ENCODE assay signal across 28 cellular contexts in genomic region chr6:123850555-123850954, GRCh38. TPM values are rescaled to one million over a fixed set of nuclear protein-coding genes. Genes with fewer than 3 reads are reported as not detected.
DNase-seq lines count a peak whose midpoint lies in the region; ATAC-seq, FAIRE-seq and TF ChIP-seq lines count a peak whose summit lies in the region.
"Had no signal": no experiment of that assay in that cellular context is flagged by ENCODE, and none has a peak within 500 bp of the region (broad histone marks: within the 10 kb centered on the region; RNA-seq: fewer than 3 reads in every experiment).

No MANE protein-coding gene starts in this region.

- H2BK120ac ChIP-seq in IMR-90 (ENCODE audit: low read depth, low read length), result no peak overlapping the region

- CTCF ChIA-PET in HepG2 (lab: Yijun Ruan, JAX; ENCODE audit: low intra/inter-chr PET ratio, low total read pairs), result no interaction called here
- CTCF ChIA-PET in IMR-90 (lab: Yijun Ruan, JAX), result no interaction called here
- CTCF ChIA-PET in SK-N-SH (lab: Yijun Ruan, JAX), result no interaction called here

- TF ChIP-seq RAD21 in HepG2 (CRISPR knock-in tag; IDR thresholded peaks at IDR 0.05) (no peak), IMR-90 (IDR thresholded peaks at IDR 0.05; ENCODE audit: low read length) (no peak), SK-N-SH (IDR thresholded peaks at IDR 0.05; ENCODE audit: low read length) (no peak)

- no peaks in the 10 kb centered on the region for H3F3A ChIP-seq in SK-N-SH (replicated peaks; ENCODE audit: insufficient read depth)

- in situ Hi-C loops in HepG2 (cut with HindIII; ENCODE audit: extremely low pct_ligation_motif_present, low pct_unique_long_range_greater_than_20kb), result no loop called here
- in situ Hi-C loops in IMR-90 (cut with MboI; ENCODE audit: low sequenced_read_pairs), result no loop called here

- H3K79me2 ChIP-seq in HepG2 (ENCODE audit: insufficient read depth, low read length) (no peaks in the 10 kb centered on the region), SK-N-SH (ENCODE audit: insufficient read depth) (no peaks in the 10 kb centered on the region)

- H4K5ac ChIP-seq in IMR-90 (ENCODE audit: low read depth, low read length), result no peak overlapping the region

- H3K4me3 ChIP-seq in HepG2 (replicated peaks in 1 of 3; ENCODE audit: insufficient read depth in 1 of 3, low read depth in 2 of 3, low read length in 3 of 3) (no peak overlapping the region), right lobe of liver (no peak overlapping the region), IMR-90 (ENCODE audit: insufficient read depth, low read depth, low read length) (no peak overlapping the region), SK-N-SH (ENCODE audit: low read depth in 2 of 2, low read length in 1 of 2) (no peak overlapping the region)
- H3K4me3 ChIP-seq: BLaER1 had no signal

- dilution Hi-C loops in IMR-90 (cut with HindIII; ENCODE audit: low sequenced_read_pairs, unreplicated experiment), result no loop called here

- no peaks in the 10 kb centered on the region for H3K9me1 ChIP-seq in IMR-90 (ENCODE audit: insufficient read depth, low read length)

- BruUV-seq in HepG2 (replicated peaks; lab: Mats Ljungman, UMichigan) (no TSS peak), IMR-90 (replicated peaks; lab: Mats Ljungman, UMichigan) (no TSS peak)

- H3K9me2 ChIP-seq in SK-N-SH, result no peaks in the 10 kb centered on the region

- no peak overlapping the region for H2BK20ac ChIP-seq in IMR-90 (ENCODE audit: low read depth, low read length)

- H3K9me3 ChIP-seq in HepG2 (ENCODE audit: low read length), result no peaks in the 10 kb centered on the region
- H3K9me3 ChIP-seq in right lobe of liver, result no peaks in the 10 kb centered on the region
- no peaks in the 10 kb centered on the region for H3K9me3 ChIP-seq in IMR-90 (ENCODE audit: control insufficient read depth, insufficient read depth, low read length)
- no peaks in the 10 kb centered on the region for H3K9me3 ChIP-seq in SK-N-SH
- H3K9me3 ChIP-seq: BE2C, BLaER1 had no signal

- no peaks in the 10 kb centered on the region for H3K4me1 ChIP-seq in HepG2 (ENCODE audit: insufficient read depth, low read length)
- no peaks in the 10 kb centered on the region for H3K4me1 ChIP-seq in right lobe of liver
- H3K4me1 ChIP-seq in IMR-90 (ENCODE audit: control insufficient read depth, insufficient read depth, low read length), result no peaks in the 10 kb centered on the region
- H3K4me1 ChIP-seq in SK-N-SH (ENCODE audit: control insufficient read depth in 1 of 2, insufficient read depth in 2 of 2, low read depth in 1 of 2, low read length in 1 of 2), result no peaks in the 10 kb centered on the region
- H3K4me1 ChIP-seq: BE2C, BLaER1 had no signal

- H3K9ac ChIP-seq in HepG2 (ENCODE audit: insufficient read depth, low read depth, low read length) (no peak overlapping the region), IMR-90 (ENCODE audit: low read depth, low read length) (no peak overlapping the region), SK-N-SH (no peak overlapping the region)
- H3K9ac ChIP-seq: BLaER1 had no signal

- TF ChIP-seq POLR2A in HepG2 (IDR thresholded peaks at IDR 0.05; ENCODE audit: insufficient read depth in 1 of 2, low read depth in 2 of 2, low read length in 2 of 2), result no peak
- no peak for TF ChIP-seq POLR2A in right lobe of liver (IDR thresholded peaks at IDR 0.05)
- TF ChIP-seq POLR2A in IMR-90 (IDR thresholded peaks at IDR 0.05; ENCODE audit: low read depth, low read length), result no peak

- no peak overlapping the region for H2AK5ac ChIP-seq in IMR-90 (ENCODE audit: low read depth, low read length)

- H3K18ac ChIP-seq in IMR-90 (ENCODE audit: low read depth, low read length), result no peak overlapping the region

- no peak overlapping the region for H3K4ac ChIP-seq in IMR-90 (ENCODE audit: low read depth, low read length)

- ATAC-seq in HepG2 (no peak), right lobe of liver (no peak), IMR-90 (ENCODE audit: low read depth) (no peak), left ventricle myocardium superior (no peak)

- no peak overlapping the region for H4K91ac ChIP-seq in IMR-90 (ENCODE audit: insufficient read depth, low read depth, low read length)

- no peak for FAIRE-seq in HepG2 (lab: Jason Lieb, UNC)
- FAIRE-seq: GM12891, GM19239 had no signal

- H3K79me1 ChIP-seq in IMR-90 (ENCODE audit: low read depth in 1 of 2, low read length in 2 of 2), result no peaks in the 10 kb centered on the region

- POLR2A ChIA-PET in HepG2 (lab: Yijun Ruan, JAX), result no interaction called here
- POLR2A ChIA-PET in IMR-90 (lab: Charles Lee; ENCODE audit: unreplicated experiment), result no interaction called here
- POLR2A ChIA-PET in SK-N-SH (lab: Yijun Ruan, JAX), result no interaction called here

- no peak overlapping the region for H3K23ac ChIP-seq in IMR-90 (ENCODE audit: low read depth, low read length)

- no peak for TF ChIP-seq CTCF in HepG2 (CRISPR knock-in tag; IDR thresholded peaks at IDR 0.05)
- no peak for TF ChIP-seq CTCF in right lobe of liver (IDR thresholded peaks at IDR 0.05)
- TF ChIP-seq CTCF in IMR-90 (conservative IDR thresholded peaks at IDR 0.05; ENCODE audit: low read depth, low read length), result no peak
- TF ChIP-seq CTCF in SK-N-SH (IDR thresholded peaks at IDR 0.05), result no peak

- 57% methylated on average over 4 of the region's 4 CpGs for WGBS in HepG2 (ENCODE audit: low lambda C conversion rate)
- 71% methylated on average over 4 of the region's 4 CpGs for WGBS in right lobe of liver (ENCODE audit: insufficient coverage, low coverage, low lambda C conversion rate, missing lambda C conversion rate)
- no CpG with 5 or more reads among the region's 4 CpGs for WGBS in IMR-90 (ENCODE audit: extremely low coverage in 2 of 2, insufficient read length in 1 of 2), 2 experiments
- WGBS in SK-N-SH (ENCODE audit: low lambda C conversion rate), result 37% methylated on average over 4 of the region's 4 CpGs

- DNase-seq in HepG2 (ENCODE audit: low spot score), result no peak
- no peak for DNase-seq in right lobe of liver
- no peak for DNase-seq in IMR-90
- no peak for DNase-seq in left ventricle myocardium superior
- DNase-seq in SK-N-SH, result no peak
- DNase-seq: ACHN; BE2C; C1 segment of cervical spinal cord; CD4-positive, alpha-beta memory T cell; CD4-positive, CD25-positive, alpha-beta regulatory T cell; CD8-positive, alpha-beta memory T cell; COR-L47; DMS 273 treated with DMSO at 0.1 percent for 48 hours; DMS153; DMS53; DMS79; DND-41; EL; GF-D8 had no signal

- H3K36me3 ChIP-seq in HepG2 (replicated peaks in 1 of 2; ENCODE audit: control insufficient read depth in 1 of 2, insufficient read depth in 2 of 2, low read length in 2 of 2) (no peaks in the 10 kb centered on the region), right lobe of liver (no peaks in the 10 kb centered on the region), IMR-90 (ENCODE audit: control insufficient read depth, insufficient read depth, low read length) (no peaks in the 10 kb centered on the region), SK-N-SH (replicated peaks in 1 of 2; ENCODE audit: control insufficient read depth in 1 of 2, insufficient read depth in 2 of 2, low read length in 1 of 2) (no peaks in the 10 kb centered on the region)
- H3K36me3 ChIP-seq: BE2C, BLaER1 had no signal

- H3K14ac ChIP-seq in IMR-90 (replicated peaks; ENCODE audit: low read depth, low read length), result no peak overlapping the region

- H4K8ac ChIP-seq in IMR-90 (ENCODE audit: low read depth in 2 of 2, low read length in 2 of 2), result no peak overlapping the region

- no peak overlapping the region for H3K4me2 ChIP-seq in HepG2 (ENCODE audit: low read depth, low read length)
- no peak overlapping the region for H3K4me2 ChIP-seq in IMR-90 (ENCODE audit: low read depth, low read length)
- H3K4me2 ChIP-seq in SK-N-SH, result no peak overlapping the region
- H3K4me2 ChIP-seq: BLaER1 had no signal

- H3K27ac ChIP-seq in HepG2 (ENCODE audit: extremely low read length, insufficient read depth, low read length) (no peak overlapping the region), right lobe of liver (no peak overlapping the region), IMR-90 (ENCODE audit: insufficient read depth, low read length) (no peak overlapping the region), SK-N-SH (ENCODE audit: low read depth in 2 of 2, low read length in 1 of 2) (no peak overlapping the region)
- H3K27ac ChIP-seq: 22Rv1, BLaER1 had no signal

- H2AFZ ChIP-seq in HepG2 (ENCODE audit: low read length), result no peak overlapping the region
- H2AFZ ChIP-seq in IMR-90 (replicated peaks; ENCODE audit: low read length, poor library complexity), result no peak overlapping the region
- H2AFZ ChIP-seq in SK-N-SH (ENCODE audit: low read depth), result no peak overlapping the region

- H3K27me3 ChIP-seq in HepG2 (ENCODE audit: control insufficient read depth in 1 of 2, insufficient read depth in 2 of 2, low read length in 2 of 2), result no peaks in the 10 kb centered on the region
- H3K27me3 ChIP-seq in right lobe of liver, result no peaks in the 10 kb centered on the region
- no peaks in the 10 kb centered on the region for H3K27me3 ChIP-seq in IMR-90 (ENCODE audit: control insufficient read depth, insufficient read depth, low read length)
- H3K27me3 ChIP-seq in SK-N-SH (ENCODE audit: insufficient read depth), result no peaks in the 10 kb centered on the region
- H3K27me3 ChIP-seq: BE2C, BLaER1 had no signal

- intact Hi-C loops in HepG2 (cut with micrococcal nuclease; ENCODE audit: unreplicated experiment) (no loop called here), right lobe of liver (cut with DNase I) (no loop called here), IMR-90 (cut with micrococcal nuclease) (no loop called here), left ventricle myocardium superior (cut with micrococcal nuclease) (no loop called here)

- no peak overlapping the region for H2BK15ac ChIP-seq in IMR-90 (ENCODE audit: low read depth, low read length)

- H2AK9ac ChIP-seq in IMR-90 (replicated peaks; ENCODE audit: low read depth, low read length, poor library complexity), result no peak overlapping the region

- H4K20me1 ChIP-seq in HepG2 (ENCODE audit: insufficient read depth, low read length), result no peaks in the 10 kb centered on the region
- H4K20me1 ChIP-seq in IMR-90 (ENCODE audit: insufficient read depth, low read length), result no peaks in the 10 kb centered on the region
- H4K20me1 ChIP-seq in SK-N-SH (ENCODE audit: insufficient read depth), result no peaks in the 10 kb centered on the region
- H4K20me1 ChIP-seq: BLaER1 had no signal

- no peak overlapping the region for H3K56ac ChIP-seq in IMR-90 (ENCODE audit: extremely low read depth, insufficient read depth, low read length)

- H2BK5ac ChIP-seq in IMR-90 (ENCODE audit: low read depth, low read length, poor library complexity, severe bottlenecking), result no peak overlapping the region

- TF ChIP-seq EP300 in HepG2 (IDR thresholded peaks at IDR 0.05; ENCODE audit: low read depth in 2 of 2, low read length in 2 of 2), result no peak
- no peak for TF ChIP-seq EP300 in HepG2 (CRISPR knock-in tag; IDR thresholded peaks at IDR 0.05; ENCODE audit: borderline replicate concordance)
- no peak for TF ChIP-seq EP300 in SK-N-SH (IDR thresholded peaks at IDR 0.05; ENCODE audit: borderline replicate concordance in 1 of 2, low read depth in 1 of 2, low read length in 1 of 2)

RNA-seq across cellular contexts. Expression of gene NKAIN2, which starts 46.9 kb away (rescaled TPM):
- total RNA-seq in HepG2 (2016; rRNA removed; fragmentation: Illumina TruSeq; extraction: Trizol) (not detected in 2 replicates), right lobe of liver (under 1 TPM in 2 of 6 experiments, not detected in 4; 0.16 to 0.28 TPM), IMR-90 (2012; rRNA removed) (not detected in 2 replicates), left ventricle myocardium superior (0.20 TPM)
- total RNA-seq in HepG2 (2016; cell fraction: cytosol; rRNA removed; fragmentation: Illumina TruSeq; extraction: Trizol; ENCODE audit: low read depth), result not detected in 2 replicates
- total RNA-seq in HepG2 (2016; cell fraction: insoluble cytoplasmic fraction; rRNA removed; fragmentation: Illumina TruSeq; extraction: Trizol), result 0.04 TPM in 1 of 2 replicates, not detected in the other
- total RNA-seq in HepG2 (2016; cell fraction: membrane; rRNA removed; fragmentation: Illumina TruSeq; extraction: Trizol), result not detected in 2 replicates
- not detected in 2 replicates for total RNA-seq in HepG2 (2016; cell fraction: nucleus; rRNA removed; fragmentation: Illumina TruSeq; extraction: Trizol)
- polyA plus RNA-seq in HepG2 (2011; rRNA removed) (not detected in 2 replicates), IMR-90 (2012; rRNA removed) (not detected in 2 replicates), SK-N-SH (2012; rRNA removed) (not detected in 2 replicates)
- polyA plus RNA-seq in HepG2 (2011; cell fraction: cytosol; rRNA removed), result not detected in 2 replicates
- polyA plus RNA-seq in HepG2 (2011; cell fraction: nucleus; rRNA removed), result 0.11 TPM in 1 of 2 replicates, not detected in the other
- 0.05 and 0.07 TPM in 2 replicates for polyA plus RNA-seq in HepG2 (2012)
- not detected in 2 replicates for polyA plus RNA-seq in HepG2 (2016; cell fraction: cytosol; fragmentation: Illumina TruSeq; extraction: Trizol; ENCODE audit: low read depth)
- 0.23 TPM in 1 of 2 replicates, not detected in the other for polyA plus RNA-seq in HepG2 (2016; cell fraction: insoluble cytoplasmic fraction; fragmentation: Illumina TruSeq; extraction: Trizol; ENCODE audit: low read depth)
- polyA plus RNA-seq in HepG2 (2016; cell fraction: membrane; fragmentation: Illumina TruSeq; extraction: Trizol; ENCODE audit: low read depth), result 0.06 TPM in 1 of 2 replicates, not detected in the other
- not detected in 2 replicates for polyA plus RNA-seq in HepG2 (2016; cell fraction: nucleus; fragmentation: Illumina TruSeq; extraction: Trizol; ENCODE audit: insufficient read depth, low read depth)
- polyA minus RNA-seq in HepG2 (2011; rRNA and poly(A)+ RNA removed; ENCODE audit: low replicate concordance), result not detected in 2 replicates
- not detected in 2 replicates for polyA minus RNA-seq in HepG2 (2011; cell fraction: cytosol; rRNA and poly(A)+ RNA removed)
- 0.25 and 0.39 TPM in 2 replicates for polyA minus RNA-seq in HepG2 (2011; cell fraction: nucleus; rRNA and poly(A)+ RNA removed)
- not detected in 2 replicates for polyA plus RNA-seq in IMR-90 (2012; cell fraction: cytosol; rRNA removed)
- polyA plus RNA-seq in IMR-90 (2012; cell fraction: nucleus; rRNA removed; ENCODE audit: low replicate concordance), result not detected in 2 replicates
- not detected in 2 replicates for polyA plus RNA-seq in SK-N-SH (2012; cell fraction: cytosol; rRNA removed)
- not detected in 2 replicates for polyA plus RNA-seq in SK-N-SH (2012; cell fraction: nucleus; rRNA removed)
- total RNA-seq: A172; CD4-positive, alpha-beta memory T cell; CD4-positive, CD25-positive, alpha-beta regulatory T cell; CD8-positive, alpha-beta memory T cell; Daoy; G401 had no signal
- polyA plus RNA-seq: AG04450; CD14-positive monocyte; CD4-positive, alpha-beta memory T cell; CD4-positive, CD25-positive, alpha-beta regulatory T cell; CD8-positive, alpha-beta memory T cell had no signal
